Comparison of ENCODE assay signal across 25 cellular contexts in genomic region chr5:176491901-176492300, GRCh38. TPM values are rescaled to one million over a fixed set of nuclear protein-coding genes. Genes with fewer than 3 reads are reported as not detected.
DNase-seq lines count a peak whose midpoint lies in the region; ATAC-seq and TF ChIP-seq lines count a peak whose summit lies in the region.
"Had no signal": no experiment of that assay in that cellular context is flagged by ENCODE, and none has a peak within 500 bp of the region (broad histone marks: within the 10 kb centered on the region; RNA-seq: fewer than 3 reads in every experiment).

No MANE protein-coding gene starts in this region.

- intact Hi-C loops in MCF 10A (cut with micrococcal nuclease): loop anchor here (1.0 kb wide), 1 partner anchor 45 kb away; the partner anchor contains the start of gene RNF44
- intact Hi-C loops in breast epithelium (cut with DNase I; ENCODE audit: low total_unique reads): no loop called here

- H3K4me3 ChIP-seq in breast epithelium (no peak overlapping the region), esophagus (ENCODE audit: low read depth in 1 of 2, low read length in 2 of 2) (no peak overlapping the region)
- H3K4me3 ChIP-seq: PC-9 had no signal

- TF ChIP-seq POLR2A in breast epithelium (IDR thresholded peaks at IDR 0.05): no peak

- H3K9me3 ChIP-seq in breast epithelium (no peaks in the 10 kb centered on the region), esophagus (ENCODE audit: control insufficient read depth in 2 of 2, insufficient read depth in 1 of 2, low read depth in 1 of 2, low read length in 1 of 2) (no peaks in the 10 kb centered on the region)
- H3K9me3 ChIP-seq: BE2C had no signal

- H3K4me1 Mint-ChIP-seq in MCF 10A (ENCODE audit: insufficient read depth, unreplicated experiment) (peaks cover 30% of the 10 kb centered on the region), nephron progenitor cell (no peaks in the 10 kb centered on the region), T-cell (peaks cover 21 to 26% (median 24%) of the 10 kb centered on the region in 3 donors)

- H3K27ac ChIP-seq in breast epithelium: no peak overlapping the region
- H3K27ac ChIP-seq in esophagus (ENCODE audit: low read depth in 2 of 2, low read length in 1 of 2): peak overlapping the region; percentile 23 to 54
- H3K27ac ChIP-seq: 22Rv1, KMS-11, PC-9 had no signal

- WGBS in esophagus, 2 donors: 48 to 79% methylated on average over 8 of the region's 8 CpGs

- ATAC-seq in T-cell (replicated peaks in 1 of 4): no peak

- POLR2A ChIA-PET in MCF 10A (lab: Yijun Ruan, JAX): interaction anchor here (0.9 to 11.4 kb wide), 14 partner anchors 9 to 155 kb away, joined by 3 to 154 read pairs (median 6); partner anchors contain the start of genes FAF2, RNF44 and TSPAN17
- POLR2A ChIA-PET in T-cell (lab: Charles Lee): no interaction called here

- H3K27ac Mint-ChIP-seq in MCF 10A (ENCODE audit: low read depth, unreplicated experiment) (peak overlapping the region; percentile 63), nephron progenitor cell (peak overlapping the region; percentile 34), T-cell (peak overlapping the region in 1 of 2 donors; percentile 40)
- H3K27ac Mint-ChIP-seq: IgD-negative memory B cell had no signal

- no TSS peak for BruUV-seq in MCF 10A (replicated peaks; lab: Mats Ljungman, UMichigan)

- CTCF ChIA-PET in MCF 10A (lab: Yijun Ruan, JAX) (interaction anchor here (0.6 to 1.3 kb wide), 8 partner anchors 9 to 83 kb away, joined by 3 to 5 read pairs (median 4); partner anchors contain the start of gene RNF44), T-cell (lab: Charles Lee) (no interaction called here)

- H3K4me1 ChIP-seq in breast epithelium (no peaks in the 10 kb centered on the region), esophagus (ENCODE audit: control insufficient read depth in 2 of 2, insufficient read depth in 2 of 2, low read length in 1 of 2) (peaks cover 0 to 3% of the 10 kb centered on the region in 2 donors)
- H3K4me1 ChIP-seq: BE2C had no signal

- no peak for TF ChIP-seq CTCF in MCF 10A (IDR thresholded peaks at IDR 0.05; ENCODE audit: unreplicated experiment)
- TF ChIP-seq CTCF in breast epithelium (IDR thresholded peaks at IDR 0.05): no peak
- no peak for TF ChIP-seq CTCF in nephron progenitor cell (IDR thresholded peaks at IDR 0.05)

- H3K27me3 Mint-ChIP-seq in MCF 10A (ENCODE audit: insufficient read depth, unreplicated experiment) (no peaks in the 10 kb centered on the region), nephron progenitor cell (ENCODE audit: low read depth, poor library complexity) (no peaks in the 10 kb centered on the region), T-cell (no peaks in the 10 kb centered on the region)
- H3K27me3 Mint-ChIP-seq: IgD-negative memory B cell had no signal

- H3K27me3 ChIP-seq in breast epithelium: no peaks in the 10 kb centered on the region
- H3K27me3 ChIP-seq in esophagus (ENCODE audit: control insufficient read depth in 1 of 2, insufficient read depth in 2 of 2, low read length in 2 of 2): no peaks in the 10 kb centered on the region
- H3K27me3 ChIP-seq: BE2C had no signal

- H3K9me3 Mint-ChIP-seq in MCF 10A (ENCODE audit: unreplicated experiment) (no peaks in the 10 kb centered on the region), nephron progenitor cell (no peaks in the 10 kb centered on the region), T-cell (no peaks in the 10 kb centered on the region)
- H3K9me3 Mint-ChIP-seq: CD14-positive monocyte, IgD-negative memory B cell had no signal

- H3K4me3 Mint-ChIP-seq in MCF 10A (ENCODE audit: unreplicated experiment) (peak overlapping the region; percentile 17), nephron progenitor cell (no peak overlapping the region), T-cell (no peak overlapping the region)
- H3K4me3 Mint-ChIP-seq: CD14-positive monocyte, IgD-negative memory B cell had no signal

- peaks cover 16% of the 10 kb centered on the region for H3K36me3 ChIP-seq in breast epithelium
- H3K36me3 ChIP-seq in esophagus (ENCODE audit: control insufficient read depth in 2 of 2, insufficient read depth in 2 of 2, low read length in 1 of 2): peaks cover 10 to 21% of the 10 kb centered on the region in 2 donors

- DNase-seq in MCF 10A (ENCODE audit: unreplicated experiment) (no peak), breast epithelium (ENCODE audit: low spot score in 2 of 2) (no peak), SW480 (ENCODE audit: low spot score) (peak; percentile 57), nephron progenitor cell (no peak), T-cell (no peak), SKM-1 treated with dmso at 0.1 percent for 144 hours (lab: John Stamatoyannopoulos, UW; ENCODE audit: unreplicated experiment) (no peak), amniotic stem cell (lab: John Stamatoyannopoulos, UW) (no peak)
- DNase-seq: ACHN, BE2C, Calu3, DND-41, NCI-H1092 treated with DMSO at 0.1 percent for 48 hours, NCI-H1436, NCI-H187 treated with DMSO at 0.1 percent for 48 hours, NCI-H2171 treated with DMSO at 0.1 percent for 48 hours, NCI-H524 treated with DMSO at 0.1 percent for 48 hours, NCI-H774, PC-9, RPMI8226, SHP77 treated with DMSO at 0.1 percent for 48 hours had no signal

- H3K36me3 Mint-ChIP-seq in MCF 10A (ENCODE audit: insufficient read depth, unreplicated experiment): peaks cover 95% of the 10 kb centered on the region
- peaks cover 78% of the 10 kb centered on the region for H3K36me3 Mint-ChIP-seq in nephron progenitor cell (ENCODE audit: low read depth)
- peaks cover 60% of the 10 kb centered on the region for H3K36me3 Mint-ChIP-seq in T-cell

RNA-seq across cellular contexts. Expression of gene FAF2, which starts 43.7 kb away (rescaled TPM):
- total RNA-seq in MCF 10A (2022) (78.3 and 97.2 TPM in 2 replicates), breast epithelium (10 to 100 TPM; 26.9 to 38.2 (median 28.5) TPM), T-cell (10 to 100 TPM; 24.1 to 27.7 (median 26.2) TPM)
- polyA plus RNA-seq in esophagus: 10 to 100 TPM in 1 of 2 donors, 1 to 10 TPM in 1; 9.7 to 12.6 TPM

RNA-seq across cellular contexts. Expression of gene RNF44, which starts 45.3 kb away (rescaled TPM):
- total RNA-seq in MCF 10A (2022) (45.8 and 60.1 TPM in 2 replicates), breast epithelium (10 to 100 TPM in 2 of 3 donors, 1 to 10 TPM in 1; 6.9 to 17.1 (median 15.4) TPM), T-cell (100 to 1,000 TPM; 250 to 319 (median 294) TPM)
- 10 to 100 TPM; 12.9 to 24.0 TPM for polyA plus RNA-seq in esophagus

RNA-seq across cellular contexts. Expression of gene CDHR2, which starts 57.2 kb away (rescaled TPM):
- total RNA-seq in MCF 10A (2022) (0.09 and 0.39 TPM in 2 replicates), breast epithelium (1 to 10 TPM in 1 of 3 donors, not detected in 2; 2.3 TPM), T-cell (1 to 10 TPM; 1.6 to 3.1 (median 2.8) TPM)
- under 1 TPM; 0.01 to 0.08 TPM for polyA plus RNA-seq in esophagus
- total RNA-seq: PC-9 had no signal
- polyA plus RNA-seq: CD14-positive monocyte, IgD-negative memory B cell had no signal

Comparison
In these comparisons a context has a peak if more than half of its experiments do, and no peak if none do; other contexts are left out.
1. H3K27ac ChIP-seq: peak in esophagus (2 of 2); none in breast epithelium (0 of 2).